ENCODE assay signal across 10 cellular contexts in the genomic region with DNA sequence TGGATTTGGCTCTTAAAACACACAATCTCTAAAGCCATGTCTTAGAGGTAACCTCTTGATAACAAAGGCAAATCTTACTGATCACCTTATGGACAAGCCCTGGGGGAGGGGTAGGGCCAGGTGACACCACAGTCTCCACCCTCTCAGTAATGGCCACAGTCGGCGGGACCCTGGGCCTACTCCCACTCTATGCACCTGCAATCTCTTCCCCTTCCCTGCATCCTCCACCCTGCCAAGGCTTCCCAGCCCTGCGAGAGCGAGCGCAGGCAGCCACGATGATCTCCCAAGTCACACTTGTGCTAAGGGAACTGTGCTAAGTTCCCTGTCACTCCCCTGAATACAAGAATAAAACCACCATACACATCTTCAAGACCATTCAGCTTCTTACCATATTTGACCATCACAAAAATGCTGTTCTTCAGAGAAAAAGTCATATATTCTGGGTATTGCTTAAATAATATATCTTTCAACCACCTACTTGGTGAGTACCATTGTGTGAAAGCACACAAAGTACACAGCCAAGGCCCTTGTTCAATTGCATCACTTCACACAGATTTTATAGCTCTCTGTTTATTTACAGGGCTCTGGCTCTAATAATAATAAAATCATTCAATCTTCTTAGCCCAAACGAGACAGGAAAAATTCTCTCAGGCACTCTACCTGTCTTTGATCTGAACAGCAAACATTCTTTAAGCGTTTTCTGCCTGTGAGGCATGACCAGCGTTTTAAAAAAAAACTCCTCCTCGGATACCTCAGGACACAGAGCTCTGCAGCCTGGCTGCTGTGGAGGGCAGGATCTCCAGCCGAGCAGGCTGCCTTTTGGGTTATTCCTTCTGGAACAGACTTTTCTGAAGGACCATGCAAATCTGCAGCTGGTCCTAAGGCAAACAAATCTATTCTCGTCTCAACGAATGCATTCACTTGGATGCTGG.
A peak's percentile ranks its signal among the peaks of the same experiment; 100 is the strongest.
DNase-seq lines count a peak whose midpoint lies in the region; ATAC-seq and TF ChIP-seq lines count a peak whose summit lies in the region.
"Had no signal": no experiment of that assay in that cellular context is flagged by ENCODE, and none has a peak within 500 bp of the region (broad histone marks: within the 10 kb centered on the region; RNA-seq: fewer than 3 reads in every experiment).

No MANE protein-coding gene starts in this region.

- peak overlapping the region; percentile 38 for H3K4me3 ChIP-seq in DOHH2 (ENCODE audit: low read length)
- H3K4me3 ChIP-seq in trophoblast cell (ENCODE audit: low read depth, low read length) = no peak overlapping the region
- H3K4me3 ChIP-seq: colonic mucosa, neural progenitor cell had no signal

- peak overlapping the region; percentile 37 for H2AK5ac ChIP-seq in trophoblast cell (ENCODE audit: low read length)

- WGBS in trophoblast cell (ENCODE audit: extremely low coverage, insufficient coverage, insufficient read length) = no CpG with 5 or more reads among the region's 13 CpGs

- peak overlapping the region; percentile 17 for H2AFZ ChIP-seq in trophoblast cell (ENCODE audit: insufficient read depth, low read length, poor library complexity)
- H2AFZ ChIP-seq: neural progenitor cell had no signal

- no peaks in the 10 kb centered on the region for H3K9me3 ChIP-seq in DOHH2 (ENCODE audit: control insufficient read depth, insufficient read depth, low read length)
- H3K9me3 ChIP-seq in trophoblast cell (ENCODE audit: insufficient read depth, low read depth, low read length) = no peaks in the 10 kb centered on the region
- H3K9me3 ChIP-seq: colonic mucosa had no signal

- H4K91ac ChIP-seq in trophoblast cell (ENCODE audit: low read depth, low read length) = no peak overlapping the region

- no peak overlapping the region for H3K4ac ChIP-seq in trophoblast cell (ENCODE audit: low read depth, low read length)

- peak overlapping the region; percentile 54 for H4K12ac ChIP-seq in trophoblast cell (ENCODE audit: low read depth, low read length)

- H3K27me3 ChIP-seq in DOHH2 (ENCODE audit: control insufficient read depth, low read length) (no peaks in the 10 kb centered on the region), trophoblast cell (ENCODE audit: insufficient read depth, low read length) (no peaks in the 10 kb centered on the region)
- H3K27me3 ChIP-seq: colonic mucosa, neural progenitor cell had no signal

- no peak for DNase-seq in caudate nucleus (lab: John Stamatoyannopoulos, UW)
- DNase-seq in trophoblast cell = peak in 1 of 2 donors; percentile 38
- no peak for DNase-seq in NCI-H1105 (lab: John Stamatoyannopoulos, UW)
- DNase-seq in NCI-H146 treated with DMSO at 0.1 percent for 48 hours (lab: John Stamatoyannopoulos, UW; ENCODE audit: unreplicated experiment) = no peak
- DNase-seq: colonic mucosa, NCI-H446 had no signal

- H4K8ac ChIP-seq in trophoblast cell (ENCODE audit: low read depth, low read length) = no peak overlapping the region

- H3K18ac ChIP-seq in trophoblast cell (ENCODE audit: low read length) = peak overlapping the region; percentile 75

- peaks cover 5% of the 10 kb centered on the region for H3K79me1 ChIP-seq in trophoblast cell (ENCODE audit: low read length)

- H3K14ac ChIP-seq in trophoblast cell (ENCODE audit: low read length) = no peak overlapping the region

- no peaks in the 10 kb centered on the region for H3K79me2 ChIP-seq in DOHH2 (ENCODE audit: control insufficient read depth, low read length)
- peaks cover 6% of the 10 kb centered on the region for H3K79me2 ChIP-seq in trophoblast cell (ENCODE audit: control insufficient read depth, insufficient read depth, low read length, poor library complexity)

- no peaks in the 10 kb centered on the region for H4K20me1 ChIP-seq in DOHH2 (ENCODE audit: control insufficient read depth, insufficient read depth, low read depth, low read length)

- H3K27ac ChIP-seq in DOHH2 (ENCODE audit: low read depth, low read length) (peak overlapping the region; percentile 57), caudate nucleus (ENCODE audit: low read depth, low read length) (peak overlapping the region; percentile 46), trophoblast cell (ENCODE audit: low read depth, low read length) (no peak overlapping the region)
- H3K27ac ChIP-seq: colonic mucosa, neural progenitor cell had no signal

- H3F3A ChIP-seq in DOHH2 (ENCODE audit: control insufficient read depth, insufficient read depth) = no peaks in the 10 kb centered on the region

- H3K23ac ChIP-seq in trophoblast cell (ENCODE audit: low read length) = no peak overlapping the region

- H3K9me2 ChIP-seq in DOHH2 (replicated peaks; ENCODE audit: control insufficient read depth, low read length) = no peaks in the 10 kb centered on the region

- no peak overlapping the region for H2BK120ac ChIP-seq in trophoblast cell (ENCODE audit: insufficient read depth, low read length, poor library complexity)

- peaks cover 33% of the 10 kb centered on the region for H3K4me1 ChIP-seq in DOHH2 (ENCODE audit: control insufficient read depth, low read length)
- H3K4me1 ChIP-seq in trophoblast cell (ENCODE audit: control insufficient read depth in 1 of 2, insufficient read depth in 2 of 2, low read length in 2 of 2) = peaks cover 9 to 21% of the 10 kb centered on the region in 2 experiments
- H3K4me1 ChIP-seq: colonic mucosa had no signal

- peak overlapping the region; percentile 49 for H2BK12ac ChIP-seq in trophoblast cell (ENCODE audit: low read length)

- no peak overlapping the region for H3K9ac ChIP-seq in trophoblast cell (ENCODE audit: low read length)
- H3K9ac ChIP-seq: neural progenitor cell had no signal

- H3K4me2 ChIP-seq in DOHH2 (ENCODE audit: low read length) (peak overlapping the region; percentile 46), trophoblast cell (ENCODE audit: low read length) (no peak overlapping the region)
- H3K4me2 ChIP-seq: neural progenitor cell had no signal

- ATAC-seq in HG03095 (IDR thresholded peaks at IDR 0.05; ENCODE audit: unreplicated experiment) (peak; percentile 13), HG03025 (IDR thresholded peaks at IDR 0.05; ENCODE audit: low FRiP score, unreplicated experiment) (no peak)

- no peak overlapping the region for H2BK5ac ChIP-seq in trophoblast cell (ENCODE audit: low read depth, low read length, poor library complexity)

- no peak for TF ChIP-seq CTCF in DOHH2 (IDR thresholded peaks at IDR 0.05; ENCODE audit: low read depth, low read length, poor library complexity, severe bottlenecking)

- peaks cover 5% of the 10 kb centered on the region; the same call in 1 of the 2 replicates for H3K36me3 ChIP-seq in DOHH2 (ENCODE audit: control insufficient read depth, low read length)
- H3K36me3 ChIP-seq in trophoblast cell (ENCODE audit: control insufficient read depth in 1 of 2, insufficient read depth in 2 of 2, low read length in 2 of 2) = peaks cover 2 to 3% of the 10 kb centered on the region in 2 experiments
- H3K36me3 ChIP-seq: colonic mucosa, neural progenitor cell had no signal
